Comparison of ENCODE assay signal across 8 cellular contexts in the genomic region with DNA sequence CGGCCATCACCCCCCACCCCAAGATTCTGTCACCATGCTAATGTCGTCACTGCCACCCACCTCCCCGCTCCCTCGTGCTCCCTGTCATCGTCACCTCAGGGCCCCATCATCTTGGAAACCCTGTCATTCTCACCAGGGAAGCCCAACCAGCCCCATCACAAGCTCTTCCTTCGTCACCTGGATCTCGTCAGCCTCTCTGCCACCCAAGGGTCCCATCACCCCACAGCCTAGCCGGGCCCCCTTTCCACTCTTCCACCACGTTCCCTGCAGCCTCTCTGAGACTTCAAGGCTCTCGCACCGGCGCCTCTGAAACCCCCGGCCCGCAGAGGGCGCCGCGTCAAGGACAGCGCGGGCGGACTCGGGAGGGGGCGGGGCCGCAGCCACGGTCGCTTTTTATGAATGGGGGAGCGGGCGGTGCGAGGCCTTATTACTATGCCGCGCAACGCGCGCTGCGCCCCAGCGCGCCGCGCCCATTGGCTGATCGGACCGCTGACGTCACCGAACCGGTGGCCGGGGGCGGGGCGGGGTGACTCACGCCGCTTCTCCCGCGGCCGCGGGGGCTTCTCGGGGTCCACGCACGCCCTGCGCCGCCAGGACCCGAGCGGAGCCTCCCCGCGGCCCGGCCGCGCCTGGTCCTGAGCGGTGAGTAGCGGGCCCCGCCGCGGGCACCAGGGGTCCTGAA. TPM values are rescaled to one million over a fixed set of nuclear protein-coding genes. Genes with fewer than 3 reads are reported as not detected.
DNase-seq lines count a peak whose midpoint lies in the region; ATAC-seq and TF ChIP-seq lines count a peak whose summit lies in the region.

Gene GPR3, plus strand, starts transcription at position 527 of the 682 bp plus-strand sequence. CDS start 1,177 bp downstream, outside the sequence.

- CTCF ChIA-PET in Caco-2 (lab: Charles Lee): interaction anchor here (0.5 to 1.3 kb wide), 2 partner anchors 92 to 348 kb away, joined by 3 to 4 read pairs; no protein-coding TSS in a partner anchor
- CTCF ChIA-PET in OCI-LY7 (lab: Charles Lee; ENCODE audit: unreplicated experiment): interaction anchor here (1.0 kb wide), 1 partner anchor 271 kb away, joined by 6 read pairs; no protein-coding TSS in a partner anchor

- no peaks in the 10 kb centered on the region for H3K9me3 ChIP-seq in Caco-2
- H3K9me3 ChIP-seq in OCI-LY7 (ENCODE audit: low read length): no peaks in the 10 kb centered on the region
- no peaks in the 10 kb centered on the region for H3K9me3 ChIP-seq in mucosa of stomach (ENCODE audit: control insufficient read depth, low read length)

- H3K36me3 ChIP-seq in Caco-2 (ENCODE audit: control insufficient read depth, insufficient read depth, low read length) (no peaks in the 10 kb centered on the region), OCI-LY7 (ENCODE audit: insufficient read depth, low read length) (no peaks in the 10 kb centered on the region), mucosa of stomach (ENCODE audit: control insufficient read depth, insufficient read depth, low read length) (no peaks in the 10 kb centered on the region)

- no TSS peak for BruUV-seq in Caco-2 (replicated peaks; lab: Mats Ljungman, UMichigan)
- BruUV-seq in OCI-LY7 (replicated peaks; lab: Mats Ljungman, UMichigan): no TSS peak

- no peaks in the 10 kb centered on the region for H3K79me2 ChIP-seq in OCI-LY7 (ENCODE audit: insufficient read depth, low read depth, low read length)

- DNase-seq in Caco-2 (peak; percentile 90), HuH-7.5 (ENCODE audit: low spot score) (peak; percentile 92), OCI-LY7 (ENCODE audit: low spot score) (peak; percentile 96), activated T-cell treated with anti-CD3 and anti-CD28 coated beads for 48 hours (ENCODE audit: low read depth) (peak; percentile 95), epithelial cell of proximal tubule (ENCODE audit: low read depth) (no peak)
- peak; percentile 85 for DNase-seq in stimulated activated CD8-positive, alpha-beta memory T cell treated with anti-CD3 and anti-CD28 coated beads, Interleukin-4, amount 100 ng/mL, for 4 hours (ENCODE audit: low read depth in 2 of 2, low spot score in 1 of 2)

- H3K4me3 ChIP-seq in Caco-2 (ENCODE audit: low read depth, low read length) (peak within 1 kb of the TSS; percentile 42), OCI-LY7 (ENCODE audit: low read depth, low read length, poor library complexity, severe bottlenecking) (peak within 1 kb of the TSS; percentile 75), epithelial cell of proximal tubule (ENCODE audit: low read depth, low read length) (peak within 1 kb of the TSS; percentile 77), mucosa of stomach (ENCODE audit: low read length) (no peak within 1 kb of the TSS)

- peak within 1 kb of the TSS; percentile 87 for H3K4me2 ChIP-seq in OCI-LY7 (ENCODE audit: low read length)

- peak within 1 kb of the TSS; percentile 62 for H3K27ac Mint-ChIP-seq in Caco-2 (ENCODE audit: unreplicated experiment)

- TF ChIP-seq CTCF in Caco-2 (IDR thresholded peaks at IDR 0.05; ENCODE audit: insufficient read depth in 1 of 2, low read depth in 1 of 2, low read length in 1 of 2, severe bottlenecking in 1 of 2, unreplicated experiment in 1 of 2) (peak; percentile 34 to 86), OCI-LY7 (conservative IDR thresholded peaks at IDR 0.05; ENCODE audit: low read length) (peak; percentile 74), epithelial cell of proximal tubule (conservative IDR thresholded peaks at IDR 0.05; ENCODE audit: low read depth, low read length) (peak; percentile 51)

- H3K9me3 Mint-ChIP-seq in Caco-2 (ENCODE audit: unreplicated experiment): no peaks in the 10 kb centered on the region

- peak; percentile 67 for ATAC-seq in GM21423 (IDR thresholded peaks at IDR 0.05; ENCODE audit: unreplicated experiment)

- no peaks in the 10 kb centered on the region for H4K20me1 ChIP-seq in OCI-LY7 (ENCODE audit: insufficient read depth, low read length)

- H3K4me1 ChIP-seq in Caco-2: no peaks in the 10 kb centered on the region
- peaks cover 13% of the 10 kb centered on the region for H3K4me1 ChIP-seq in OCI-LY7 (ENCODE audit: insufficient read depth, low read length, poor library complexity, severe bottlenecking)
- peaks cover 20% of the 10 kb centered on the region for H3K4me1 ChIP-seq in mucosa of stomach (ENCODE audit: control insufficient read depth, insufficient read depth, low read length)

- peak within 1 kb of the TSS; percentile 73 for H3K4me3 Mint-ChIP-seq in Caco-2 (ENCODE audit: unreplicated experiment)

- H3K9me2 ChIP-seq in OCI-LY7 (ENCODE audit: insufficient read depth, low read length): no peaks in the 10 kb centered on the region

- H3K4me1 Mint-ChIP-seq in Caco-2 (ENCODE audit: low read depth, unreplicated experiment): peaks cover 7% of the 10 kb centered on the region

- POLR2A ChIA-PET in Caco-2 (lab: Charles Lee) (no interaction called here), OCI-LY7 (lab: Charles Lee) (interaction anchor here (0.5 kb wide), 1 partner anchor 777 kb away, joined by 4 read pairs; no protein-coding TSS in a partner anchor)

- H2AFZ ChIP-seq in OCI-LY7 (ENCODE audit: low read length): peak within 1 kb of the TSS; percentile 90

- no peak within 1 kb of the TSS for H3K27ac ChIP-seq in OCI-LY7 (ENCODE audit: low read depth, low read length, poor library complexity, severe bottlenecking)

- peak within 1 kb of the TSS; percentile 56 for H3K9ac ChIP-seq in mucosa of stomach (ENCODE audit: low read length)

- intact Hi-C loops in Caco-2 (cut with micrococcal nuclease; ENCODE audit: unreplicated experiment) (loop anchor here (2.0 to 5.0 kb wide), 2 partner anchors 215 to 270 kb away; no protein-coding TSS in a partner anchor), OCI-LY7 (cut with micrococcal nuclease; ENCODE audit: unreplicated experiment) (loop anchor here (1.0 to 5.0 kb wide), 3 partner anchors 50 to 290 kb away; partner anchors contain the start of gene SYTL1)

- H3K36me3 Mint-ChIP-seq in Caco-2 (ENCODE audit: insufficient read depth, unreplicated experiment): no peaks in the 10 kb centered on the region

- no peaks in the 10 kb centered on the region for H3K27me3 ChIP-seq in Caco-2 (replicated peaks; ENCODE audit: control insufficient read depth, insufficient read depth, low read length)
- H3K27me3 ChIP-seq in mucosa of stomach (ENCODE audit: control insufficient read depth, insufficient read depth, low read length): no peaks in the 10 kb centered on the region

- H3K27me3 Mint-ChIP-seq in Caco-2 (ENCODE audit: insufficient read depth, unreplicated experiment): no peaks in the 10 kb centered on the region

RNA-seq across cellular contexts. Expression of gene GPR3, which starts in this region (rescaled TPM):
- 0.91 and 1.2 TPM in 2 replicates for total RNA-seq in Caco-2 (2022)
- 0.21 and 0.32 TPM in 2 replicates for total RNA-seq in OCI-LY7 (2014; rRNA removed; shearing (Covaris generic))
- 0.22 and 0.25 TPM in 2 replicates for total RNA-seq in OCI-LY7 (2022)
- total RNA-seq in epithelial cell of proximal tubule: 2.5 and 3.0 TPM in 2 replicates

Comparison
In these comparisons a context has a peak if more than half of its experiments do, and no peak if none do; other contexts are left out.
1. Peak in DNase-seq, H3K4me3 ChIP-seq and H3K4me2 ChIP-seq in OCI-LY7; RNA of the gene not detected or under 1 TPM.